Comparison of ENCODE assay signal across 8 cellular contexts in the genomic region with DNA sequence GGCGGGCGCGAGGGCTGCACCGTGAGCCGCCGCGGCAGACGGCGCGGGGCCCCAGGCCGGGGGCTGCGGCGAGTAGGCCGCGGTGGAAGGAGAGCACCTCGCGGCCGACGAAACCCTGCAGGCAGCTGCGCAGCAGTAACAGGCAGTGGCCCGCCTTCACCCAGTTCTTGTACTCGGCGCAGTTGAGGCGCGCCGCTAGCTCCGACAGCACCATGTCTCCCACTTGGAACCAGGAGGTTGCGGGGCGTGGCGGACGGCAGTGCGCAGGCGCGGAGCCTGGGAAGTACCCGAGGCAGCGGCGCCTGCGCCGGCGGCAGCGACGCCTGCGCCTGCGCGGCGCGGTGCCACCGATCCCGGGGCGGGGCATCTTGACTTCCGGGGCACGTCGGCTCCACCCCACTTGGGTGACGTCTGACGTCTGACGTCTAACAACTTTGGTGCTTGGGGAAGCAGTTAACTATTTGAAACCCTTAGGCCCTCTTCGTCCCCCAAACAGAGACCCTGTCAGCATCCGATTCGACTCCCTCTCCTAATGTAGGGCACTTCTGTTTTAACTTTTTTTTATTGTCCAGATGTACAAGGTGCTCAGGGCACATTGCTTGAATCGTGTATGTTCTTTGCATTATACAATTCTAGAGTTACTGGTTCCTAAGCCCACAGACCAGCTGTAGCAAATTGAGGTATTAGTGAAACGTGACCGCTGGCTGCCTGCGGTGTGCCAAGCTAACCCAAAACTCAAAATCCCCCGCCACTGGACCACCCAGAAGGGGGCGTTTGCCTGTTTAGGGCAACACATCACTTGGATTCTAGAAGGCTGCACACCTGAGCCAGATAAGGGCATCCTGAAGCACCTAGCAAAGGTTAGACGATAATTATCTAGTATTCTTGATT. TPM values are rescaled to one million over a fixed set of nuclear protein-coding genes. Genes with fewer than 3 reads are reported as not detected.
DNase-seq lines count a peak whose midpoint lies in the region; ATAC-seq, FAIRE-seq and TF ChIP-seq lines count a peak whose summit lies in the region.

A gene with protein sequence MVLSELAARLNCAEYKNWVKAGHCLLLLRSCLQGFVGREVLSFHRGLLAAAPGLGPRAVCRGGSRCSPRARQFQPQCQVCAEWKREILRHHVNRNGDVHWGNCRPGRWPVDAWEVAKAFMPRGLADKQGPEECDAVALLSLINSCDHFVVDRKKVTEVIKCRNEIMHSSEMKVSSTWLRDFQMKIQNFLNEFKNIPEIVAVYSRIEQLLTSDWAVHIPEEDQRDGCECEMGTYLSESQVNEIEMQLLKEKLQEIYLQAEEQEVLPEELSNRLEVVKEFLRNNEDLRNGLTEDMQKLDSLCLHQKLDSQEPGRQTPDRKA (minus strand): TSS at position 255 of the 891 bp plus-strand sequence. CDS start 41 bp downstream, at position 214.

- H3K36me3 ChIP-seq in BJ (ENCODE audit: control insufficient read depth, insufficient read depth, low read length) = no peaks in the 10 kb centered on the region

- peak within 1 kb of the TSS; percentile 97 for H3K4me3 Mint-ChIP-seq in activated CD4-positive, alpha-beta T cell treated with anti-CD3 and anti-CD28 coated beads for 36 hours

- FAIRE-seq in GM19239 (lab: Jason Lieb, UNC) = peak; percentile 14

- peak within 1 kb of the TSS; percentile 73 for H3K27ac ChIP-seq in layer of hippocampus (ENCODE audit: low read depth, low read length)

- no peaks in the 10 kb centered on the region for H3K9me3 Mint-ChIP-seq in activated CD4-positive, alpha-beta T cell treated with anti-CD3 and anti-CD28 coated beads for 36 hours (ENCODE audit: low read depth)

- POLR2A ChIA-PET in BJ (lab: Charles Lee) = interaction anchor here (1.2 kb wide), 1 partner anchor 654 kb away, joined by 8 read pairs; no protein-coding TSS in a partner anchor
- POLR2A ChIA-PET in activated CD4-positive, alpha-beta T cell treated with anti-CD3 and anti-CD28 coated beads for 36 hours (lab: Charles Lee) = interaction anchor here (1.0 to 1.3 kb wide), 2 partner anchors 58 to 103 kb away, joined by 3 to 5 read pairs; no protein-coding TSS in a partner anchor

- H3K27me3 Mint-ChIP-seq in activated CD4-positive, alpha-beta T cell treated with anti-CD3 and anti-CD28 coated beads for 36 hours = no peaks in the 10 kb centered on the region

- intact Hi-C loops in activated CD4-positive, alpha-beta T cell treated with anti-CD3 and anti-CD28 coated beads for 36 hours (cut with DNase I, micrococcal nuclease) = loop anchor here (1.0 to 10.0 kb wide), 8 partner anchors 67 to 1843 kb away; a partner anchor contains a TSS

- ATAC-seq in HG03457 (IDR thresholded peaks at IDR 0.05; ENCODE audit: unreplicated experiment) = peak; percentile 43
- peak; percentile 78 for ATAC-seq in activated CD4-positive, alpha-beta T cell treated with anti-CD3 and anti-CD28 coated beads for 36 hours

- H3K36me3 Mint-ChIP-seq in activated CD4-positive, alpha-beta T cell treated with anti-CD3 and anti-CD28 coated beads for 36 hours (ENCODE audit: low read depth) = peaks cover 24% of the 10 kb centered on the region

- TF ChIP-seq CTCF in BJ (IDR thresholded peaks at IDR 0.05; ENCODE audit: insufficient read depth, low read depth, low read length) (no peak), choroid plexus epithelial cell (conservative IDR thresholded peaks at IDR 0.05; ENCODE audit: low read depth, low read length) (no peak)

- H3K4me3 ChIP-seq in BJ (ENCODE audit: low read depth, low read length) (peak within 1 kb of the TSS; percentile 78), choroid plexus epithelial cell (ENCODE audit: low read depth, low read length) (peak within 1 kb of the TSS; percentile 71)

- no peaks in the 10 kb centered on the region for H3K27me3 ChIP-seq in BJ (ENCODE audit: control insufficient read depth, insufficient read depth, low read length)
- H3K27me3 ChIP-seq in layer of hippocampus (ENCODE audit: control insufficient read depth, insufficient read depth, low read length) = no peaks in the 10 kb centered on the region

- CTCF ChIA-PET in BJ (lab: Yijun Ruan, JAX) = interaction anchor here (1.0 to 1.8 kb wide), 3 partner anchors 10 to 147 kb away, joined by 3 to 6 read pairs (median 3); no protein-coding TSS in a partner anchor
- CTCF ChIA-PET in activated CD4-positive, alpha-beta T cell treated with anti-CD3 and anti-CD28 coated beads for 36 hours (lab: Charles Lee) = interaction anchor here (1.1 to 2.3 kb wide), 2 partner anchors 103 to 147 kb away, joined by 3 to 11 read pairs; no protein-coding TSS in a partner anchor

- DNase-seq in BJ (ENCODE audit: low read depth) = peak; percentile 33
- peak; percentile 36 for DNase-seq in GM19239 (ENCODE audit: insufficient read length, low spot score)
- DNase-seq in NCI-H524 (lab: John Stamatoyannopoulos, UW) = peak; percentile 83 to 93
- peak; percentile 94 for DNase-seq in activated CD4-positive, alpha-beta T cell treated with anti-CD3 and anti-CD28 coated beads for 36 hours
- peak; percentile 87 for DNase-seq in choroid plexus epithelial cell (ENCODE audit: low read depth)
- DNase-seq in stimulated activated CD4-positive, alpha-beta T cell treated with anti-CD3 and anti-CD28 coated beads, Interleukin-1b, Interleukin-23, amount 100 ng/mL, for 4 hours (ENCODE audit: low read depth in 2 of 2) = peak; percentile 89 to 97

- peaks cover 23% of the 10 kb centered on the region for H3K4me1 Mint-ChIP-seq in activated CD4-positive, alpha-beta T cell treated with anti-CD3 and anti-CD28 coated beads for 36 hours

- peak within 1 kb of the TSS; percentile 95 for H3K27ac Mint-ChIP-seq in activated CD4-positive, alpha-beta T cell treated with anti-CD3 and anti-CD28 coated beads for 36 hours

RNA-seq across cellular contexts. Expression of the gene that starts here (rescaled TPM):
- 6.2 and 8.1 TPM in 2 replicates for polyA plus RNA-seq in BJ (2011; rRNA removed)
- 3.0 and 3.6 TPM in 2 replicates for polyA minus RNA-seq in BJ (2011; rRNA and poly(A)+ RNA removed)
- 10 to 100 TPM; 15.8 to 20.5 TPM for total RNA-seq in activated CD4-positive, alpha-beta T cell treated with anti-CD3 and anti-CD28 coated beads for 36 hours

Comparison
In these comparisons a context has a peak if more than half of its experiments do, and no peak if none do; other contexts are left out.
1. Peak in every context shown above with its lines: DNase-seq, ATAC-seq, H3K4me3 ChIP-seq and H3K27ac ChIP-seq.
2. DNase-seq: peak in every context shown above with its lines; median percentile 94 in activated CD4-positive, alpha-beta T cell treated with anti-CD3 and anti-CD28 coated beads for 36 hours; 93 in stimulated activated CD4-positive, alpha-beta T cell treated with anti-CD3 and anti-CD28 coated beads, Interleukin-1b, Interleukin-23, amount 100 ng/mL, for 4 hours; 88 in NCI-H524; 87 in choroid plexus epithelial cell; 36 in GM19239; 33 in BJ.